Comparison of ENCODE assay signal across 25 cellular contexts in the genomic region with DNA sequence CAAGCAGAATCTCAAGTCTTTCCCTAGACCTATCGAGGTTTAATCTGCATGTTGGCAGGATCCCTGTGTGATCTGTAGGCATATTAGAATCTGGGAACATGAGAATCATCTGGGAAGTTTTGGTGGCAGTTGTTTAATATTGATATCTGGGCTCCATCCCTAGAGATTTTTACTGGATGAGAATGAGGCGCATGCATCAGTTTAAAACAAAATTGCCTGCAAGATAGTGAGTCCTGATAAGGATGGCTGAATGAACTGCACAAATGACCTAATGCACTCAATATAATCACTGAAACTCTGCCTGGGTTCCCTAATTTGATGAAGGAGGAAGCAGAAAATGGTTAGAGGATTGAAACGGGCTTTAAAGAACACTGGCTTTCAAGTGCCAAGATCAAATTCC.
"Had no signal": no experiment of that assay in that cellular context is flagged by ENCODE, and none has a peak within 500 bp of the region (broad histone marks: within the 10 kb centered on the region; RNA-seq: fewer than 3 reads in every experiment).

No MANE protein-coding gene starts in this region.

- H3K4me3 ChIP-seq: neural progenitor cell, ovary, psoas muscle, right lobe of liver, sigmoid colon, stomach, thoracic aorta, thyroid gland, tibial nerve, upper lobe of left lung, vagina had no signal

- H3K36me3 ChIP-seq: neural progenitor cell, ovary, right lobe of liver, sigmoid colon, stomach, thoracic aorta, thyroid gland, tibial nerve, upper lobe of left lung, vagina had no signal

- H3K4me3 Mint-ChIP-seq: natural killer cell; nephron; neural progenitor cell; stimulated activated effector memory CD8-positive, alpha-beta T cell treated with anti-CD3 and anti-CD28 coated beads, Interleukin-12 subunit alpha, Interleukin-12 subunit beta, amount 100 ng/mL, for 72 hours; stimulated activated naive B cell treated with anti-CD40 and anti-IgM and Interleukin-4, amounts not matched to agents 10 μg/mL and 1 μg/mL and 100 μg/mL, for 72 hours; stimulated activated naive CD8-positive, alpha-beta T cell treated with anti-CD3 and anti-CD28 coated beads, Interleukin-15, Interleukin-2, amounts not matched to agents 100 ng/mL and 50 ng/mL, for 24 hours had no signal

- H3K9me3 ChIP-seq: ovary, psoas muscle, right lobe of liver, sigmoid colon, thoracic aorta, thyroid gland, tibial nerve, upper lobe of left lung, vagina had no signal

- H3K27me3 ChIP-seq: neural progenitor cell, ovary, right lobe of liver, sigmoid colon, stomach, thyroid gland, tibial nerve, upper lobe of left lung, vagina had no signal

- H3K27ac Mint-ChIP-seq: natural killer cell; nephron; neural progenitor cell; stimulated activated effector memory CD8-positive, alpha-beta T cell treated with anti-CD3 and anti-CD28 coated beads, Interleukin-12 subunit alpha, Interleukin-12 subunit beta, amount 100 ng/mL, for 72 hours; stimulated activated naive B cell treated with anti-CD40 and anti-IgM and Interleukin-4, amounts not matched to agents 10 μg/mL and 1 μg/mL and 100 μg/mL, for 72 hours; stimulated activated naive CD8-positive, alpha-beta T cell treated with anti-CD3 and anti-CD28 coated beads, Interleukin-15, Interleukin-2, amounts not matched to agents 100 ng/mL and 50 ng/mL, for 24 hours had no signal

- H3K4me1 Mint-ChIP-seq: natural killer cell; neural progenitor cell; stimulated activated effector memory CD8-positive, alpha-beta T cell treated with anti-CD3 and anti-CD28 coated beads, Interleukin-12 subunit alpha, Interleukin-12 subunit beta, amount 100 ng/mL, for 72 hours; stimulated activated naive B cell treated with anti-CD40 and anti-IgM and Interleukin-4, amounts not matched to agents 10 μg/mL and 1 μg/mL and 100 μg/mL, for 72 hours had no signal

- ATAC-seq: natural killer cell; psoas muscle; right cardiac atrium; right lobe of liver; stimulated activated effector memory CD8-positive, alpha-beta T cell treated with anti-CD3 and anti-CD28 coated beads, Interleukin-12 subunit alpha, Interleukin-12 subunit beta, amount 100 ng/mL, for 72 hours; stimulated activated naive B cell treated with anti-CD40 and anti-IgM and Interleukin-4, amounts not matched to agents 10 μg/mL and 1 μg/mL and 100 μg/mL, for 72 hours had no signal

- DNase-seq: natural killer cell; occipital lobe; ovary; psoas muscle; right cardiac atrium; right lobe of liver; sigmoid colon; small intestine; stimulated activated CD4-positive, alpha-beta T cell treated with anti-CD3 and anti-CD28 coated beads, Interleukin-15, amount 100 ng/mL, for 24 hours; stimulated activated CD4-positive, alpha-beta T cell treated with anti-CD3 and anti-CD28 coated beads, Interleukin-2, amount 100 ng/mL, for 24 hours; stimulated activated CD4-positive, alpha-beta T cell treated with anti-CD3 and anti-CD28 coated beads, Interleukin-2, amount 100 ng/mL, for 48 hours; stimulated activated CD4-positive, alpha-beta T cell treated with anti-CD3 and anti-CD28 coated beads, Interleukin-4, amount 100 ng/mL, for 24 hours; stimulated activated naive B cell treated with anti-CD40 and anti-IgM and Interleukin-4, amounts not matched to agents 10 μg/mL and 1 μg/mL and 100 μg/mL, for 72 hours; stimulated activated naive CD4-positive, alpha-beta T cell treated with Interleukin-2 at 50 U/mL for 16 hours; stomach; thyroid gland; trophoblast cell; upper lobe of left lung had no signal

- H3K27me3 Mint-ChIP-seq: stimulated activated naive B cell treated with anti-CD40 and anti-IgM and Interleukin-4, amounts not matched to agents 10 μg/mL and 1 μg/mL and 100 μg/mL, for 72 hours; stimulated activated naive CD8-positive, alpha-beta T cell treated with anti-CD3 and anti-CD28 coated beads, Interleukin-15, Interleukin-2, amounts not matched to agents 100 ng/mL and 50 ng/mL, for 24 hours had no signal

- H3K36me3 Mint-ChIP-seq: natural killer cell; stimulated activated effector memory CD8-positive, alpha-beta T cell treated with anti-CD3 and anti-CD28 coated beads, Interleukin-12 subunit alpha, Interleukin-12 subunit beta, amount 100 ng/mL, for 72 hours; stimulated activated naive B cell treated with anti-CD40 and anti-IgM and Interleukin-4, amounts not matched to agents 10 μg/mL and 1 μg/mL and 100 μg/mL, for 72 hours had no signal

- H3K4me1 ChIP-seq: psoas muscle, right lobe of liver, sigmoid colon, stomach, tibial nerve, upper lobe of left lung, vagina had no signal
